In genomic region chr2:219243291-219243761, GRCh38 we compare ENCODE assay signal across 11 cellular contexts. TPM values are rescaled to one million over a fixed set of nuclear protein-coding genes. Genes with fewer than 3 reads are reported as not detected.
DNase-seq lines count a peak whose midpoint lies in the region; ATAC-seq and TF ChIP-seq lines count a peak whose summit lies in the region.
"Had no signal": no experiment of that assay in that cellular context is flagged by ENCODE, and none has a peak within 500 bp of the region (broad histone marks: within the 10 kb centered on the region; RNA-seq: fewer than 3 reads in every experiment).

No MANE protein-coding gene starts in this region.

- H3K27me3 Mint-ChIP-seq in activated CD4-positive, alpha-beta T cell treated with anti-CD3 and anti-CD28 coated beads for 36 hours: no peaks in the 10 kb centered on the region
- H3K27me3 Mint-ChIP-seq in Caco-2 (ENCODE audit: insufficient read depth, unreplicated experiment): no peaks in the 10 kb centered on the region

- H3K36me3 ChIP-seq in adipocyte (ENCODE audit: control insufficient read depth, insufficient read depth, low read length, severe bottlenecking): peaks cover 21% of the 10 kb centered on the region
- peaks cover 31% of the 10 kb centered on the region for H3K36me3 ChIP-seq in lower lobe of right lung
- H3K36me3 ChIP-seq in stomach: peaks cover 5 to 37% (median 20%) of the 10 kb centered on the region in 4 donors
- no peaks in the 10 kb centered on the region for H3K36me3 ChIP-seq in Caco-2 (ENCODE audit: control insufficient read depth, insufficient read depth, low read length)

- TF ChIP-seq CTCF in lower lobe of right lung (IDR thresholded peaks at IDR 0.05): no peak
- no peak for TF ChIP-seq CTCF in stomach (IDR thresholded peaks at IDR 0.05)
- no peak for TF ChIP-seq CTCF in Caco-2 (IDR thresholded peaks at IDR 0.05; ENCODE audit: insufficient read depth in 1 of 2, low read depth in 1 of 2, low read length in 1 of 2, severe bottlenecking in 1 of 2, unreplicated experiment in 1 of 2)
- no peak for TF ChIP-seq CTCF in lower leg skin (IDR thresholded peaks at IDR 0.05)

- H3K4me1 Mint-ChIP-seq in activated CD4-positive, alpha-beta T cell treated with anti-CD3 and anti-CD28 coated beads for 36 hours: peaks cover 39% of the 10 kb centered on the region
- peaks cover 3% of the 10 kb centered on the region for H3K4me1 Mint-ChIP-seq in Caco-2 (ENCODE audit: low read depth, unreplicated experiment)

- peaks cover 16% of the 10 kb centered on the region for H3K36me3 Mint-ChIP-seq in activated CD4-positive, alpha-beta T cell treated with anti-CD3 and anti-CD28 coated beads for 36 hours (ENCODE audit: low read depth)
- peaks cover 10% of the 10 kb centered on the region for H3K36me3 Mint-ChIP-seq in Caco-2 (ENCODE audit: insufficient read depth, unreplicated experiment)

- H3K4me1 ChIP-seq in adipocyte (ENCODE audit: control insufficient read depth, insufficient read depth, low read length): peaks cover 28% of the 10 kb centered on the region
- H3K4me1 ChIP-seq in lower lobe of right lung: peaks cover 37% of the 10 kb centered on the region
- peaks cover 23 to 40% (median 38%) of the 10 kb centered on the region in 4 donors for H3K4me1 ChIP-seq in stomach
- H3K4me1 ChIP-seq in Caco-2: peaks cover 13% of the 10 kb centered on the region

- H3K27me3 ChIP-seq in adipocyte (replicated peaks; ENCODE audit: control insufficient read depth, insufficient read depth, low read length): no peaks in the 10 kb centered on the region
- H3K27me3 ChIP-seq in lower lobe of right lung (ENCODE audit: low read depth): no peaks in the 10 kb centered on the region
- H3K27me3 ChIP-seq in stomach: no peaks in the 10 kb centered on the region
- no peaks in the 10 kb centered on the region for H3K27me3 ChIP-seq in Caco-2 (replicated peaks; ENCODE audit: control insufficient read depth, insufficient read depth, low read length)

- TF ChIP-seq EP300 in stomach (IDR thresholded peaks at IDR 0.05): no peak

- H3K9me3 Mint-ChIP-seq in activated CD4-positive, alpha-beta T cell treated with anti-CD3 and anti-CD28 coated beads for 36 hours (ENCODE audit: low read depth): no peaks in the 10 kb centered on the region
- H3K9me3 Mint-ChIP-seq in Caco-2 (ENCODE audit: unreplicated experiment): no peaks in the 10 kb centered on the region

- BruUV-seq in Caco-2 (replicated peaks; lab: Mats Ljungman, UMichigan): no TSS peak

- H3K4me3 Mint-ChIP-seq in activated CD4-positive, alpha-beta T cell treated with anti-CD3 and anti-CD28 coated beads for 36 hours: peak overlapping the region; percentile 66
- H3K4me3 Mint-ChIP-seq in Caco-2 (ENCODE audit: unreplicated experiment): no peak overlapping the region

- peak overlapping the region; percentile 72 for H3K9ac ChIP-seq in adipocyte (ENCODE audit: low read length)

- H3K27ac ChIP-seq in lower lobe of right lung: peak overlapping the region; percentile 6
- H3K27ac ChIP-seq in stomach: peak overlapping the region in 1 of 5 donors; percentile 27

- intact Hi-C loops in activated CD4-positive, alpha-beta T cell treated with anti-CD3 and anti-CD28 coated beads for 36 hours (cut with DNase I, micrococcal nuclease): no loop called here
- intact Hi-C loops in lower lobe of right lung (cut with DNase I) (no loop called here), stomach (cut with DNase I; ENCODE audit: low total_unique reads) (no loop called here), Caco-2 (cut with micrococcal nuclease; ENCODE audit: unreplicated experiment) (no loop called here), lower leg skin (cut with DNase I; ENCODE audit: low total_unique reads) (no loop called here)

- H3K9me3 ChIP-seq in adipocyte (ENCODE audit: control insufficient read depth, low read length) (no peaks in the 10 kb centered on the region), lower lobe of right lung (no peaks in the 10 kb centered on the region), stomach (no peaks in the 10 kb centered on the region), Caco-2 (no peaks in the 10 kb centered on the region)

- CTCF ChIA-PET in activated CD4-positive, alpha-beta T cell treated with anti-CD3 and anti-CD28 coated beads for 36 hours (lab: Charles Lee): interaction anchor here (3.5 kb wide), 1 partner anchor 34 kb away, joined by 20 read pairs; the partner anchor contains the start of gene DNAJB2
- CTCF ChIA-PET in Caco-2 (lab: Charles Lee): no interaction called here

- no peak overlapping the region for H3K27ac Mint-ChIP-seq in activated CD4-positive, alpha-beta T cell treated with anti-CD3 and anti-CD28 coated beads for 36 hours
- no peak overlapping the region for H3K27ac Mint-ChIP-seq in Caco-2 (ENCODE audit: unreplicated experiment)

- no peak for DNase-seq in activated CD4-positive, alpha-beta T cell treated with anti-CD3 and anti-CD28 coated beads for 36 hours
- no peak for DNase-seq in activated CD4-positive, alpha-beta T cell treated with anti-CD3 and anti-CD28 coated beads, Interleukin-2, amount 50 U/mL, for 4 hours
- DNase-seq in adipocyte (ENCODE audit: low read depth): no peak
- DNase-seq in lower lobe of right lung: peak; percentile 79
- DNase-seq in stomach: no peak
- DNase-seq in Caco-2: no peak
- no peak for DNase-seq in DMS 273 treated with DMSO at 0.1 percent for 48 hours (lab: John Stamatoyannopoulos, UW)
- no peak for DNase-seq in lower leg skin (ENCODE audit: low spot score in 2 of 2)
- DNase-seq: aorta, NCI-H526 treated with DMSO at 0.1 percent for 48 hours had no signal

- no peak for ATAC-seq in activated CD4-positive, alpha-beta T cell treated with anti-CD3 and anti-CD28 coated beads for 36 hours
- ATAC-seq in lower lobe of right lung: peak in 1 of 2 donors; percentile 45

- POLR2A ChIA-PET in activated CD4-positive, alpha-beta T cell treated with anti-CD3 and anti-CD28 coated beads for 36 hours (lab: Charles Lee): no interaction called here
- POLR2A ChIA-PET in Caco-2 (lab: Charles Lee): no interaction called here

- 40 to 53% (median 45%) methylated on average over 24 to 28 of the region's 28 CpGs for WGBS in stomach, 5 donors
- WGBS in lower leg skin, 2 donors: 53 to 56% methylated on average over 21 to 28 of the region's 28 CpGs

- TF ChIP-seq POLR2A in stomach (IDR thresholded peaks at IDR 0.05) (no peak), lower leg skin (IDR thresholded peaks at IDR 0.05) (no peak)

- H3K4me3 ChIP-seq in adipocyte (ENCODE audit: low read length) (peak overlapping the region; percentile 67), lower lobe of right lung (peak overlapping the region; percentile 41), stomach (peak overlapping the region; percentile 4 to 25 (median 21)), Caco-2 (ENCODE audit: low read depth, low read length) (no peak overlapping the region), lower leg skin (ENCODE audit: low read depth, poor library complexity, severe bottlenecking) (no peak overlapping the region)

RNA-seq across cellular contexts. Expression of gene GLB1L, which starts 1.9 kb away (rescaled TPM):
- 1 to 10 TPM; 2.7 to 4.2 TPM for total RNA-seq in activated CD4-positive, alpha-beta T cell treated with anti-CD3 and anti-CD28 coated beads for 36 hours
- total RNA-seq in lower lobe of right lung (12.6 TPM), stomach (10 to 100 TPM in 1 of 5 donors, 1 to 10 TPM in 2, under 1 TPM in 1, not detected in 1; 0.58 to 31.4 (median 4.5) TPM), Caco-2 (2022) (3.3 and 4.3 TPM in 2 replicates), lower leg skin (1 to 10 TPM; 1.6 to 7.7 (median 3.9) TPM)
- polyA plus RNA-seq in stomach: 1 to 10 TPM; 2.6 to 4.9 (median 2.6) TPM

RNA-seq across cellular contexts. Expression of gene STK16, which starts 2.0 kb away (rescaled TPM):
- total RNA-seq in activated CD4-positive, alpha-beta T cell treated with anti-CD3 and anti-CD28 coated beads for 36 hours: 10 to 100 TPM; 34.3 to 35.4 TPM
- 26.7 TPM for total RNA-seq in lower lobe of right lung
- 10 to 100 TPM in 4 of 5 donors, 1 to 10 TPM in 1; 1.2 to 55.6 (median 23.7) TPM for total RNA-seq in stomach
- polyA plus RNA-seq in stomach: 10 to 100 TPM; 38.8 to 55.9 (median 45.1) TPM
- 26.1 and 26.6 TPM in 2 replicates for total RNA-seq in Caco-2 (2022)
- 10 to 100 TPM; 12.9 to 26.4 (median 13.8) TPM for total RNA-seq in lower leg skin

RNA-seq across cellular contexts. Expression of gene TUBA4B, which starts 9.7 kb away (rescaled TPM):
- not detected for total RNA-seq in activated CD4-positive, alpha-beta T cell treated with anti-CD3 and anti-CD28 coated beads for 36 hours
- 3.5 TPM for total RNA-seq in lower lobe of right lung
- not detected for total RNA-seq in stomach
- not detected for polyA plus RNA-seq in stomach
- not detected in 2 replicates for total RNA-seq in Caco-2 (2022)
- not detected for total RNA-seq in lower leg skin
- total RNA-seq: aorta, posterior vena cava had no signal

RNA-seq across cellular contexts. Expression of gene TUBA4A, which starts 10.4 kb away (rescaled TPM):
- 100 to 1,000 TPM; 210 to 369 TPM for total RNA-seq in activated CD4-positive, alpha-beta T cell treated with anti-CD3 and anti-CD28 coated beads for 36 hours
- 35.0 TPM for total RNA-seq in lower lobe of right lung
- 100 to 1,000 TPM in 1 of 5 donors, 10 to 100 TPM in 4; 18.7 to 141 (median 27.2) TPM for total RNA-seq in stomach
- polyA plus RNA-seq in stomach: 10 to 100 TPM; 28.9 to 68.8 (median 51.0) TPM
- total RNA-seq in Caco-2 (2022): 14.9 and 15.6 TPM in 2 replicates
- 100 to 1,000 TPM; 181 to 522 (median 240) TPM for total RNA-seq in lower leg skin

RNA-seq across cellular contexts. Expression of gene ANKZF1, which starts 13.7 kb away (rescaled TPM):
- 100 to 1,000 TPM; 140 to 166 TPM for total RNA-seq in activated CD4-positive, alpha-beta T cell treated with anti-CD3 and anti-CD28 coated beads for 36 hours
- total RNA-seq in lower lobe of right lung (46.1 TPM), stomach (100 to 1,000 TPM in 3 of 5 donors, 10 to 100 TPM in 2; 33.9 to 263 (median 138) TPM), Caco-2 (2022) (50.7 and 51.5 TPM in 2 replicates), lower leg skin (10 to 100 TPM; 45.9 to 97.6 (median 52.5) TPM)
- polyA plus RNA-seq in stomach: 10 to 100 TPM; 27.8 to 36.6 (median 33.4) TPM

Comparison
In these comparisons a context has a peak if more than half of its experiments do, and no peak if none do; other contexts are left out.
1. H3K4me3 ChIP-seq: peak in adipocyte (single experiment), lower lobe of right lung (single experiment) and stomach (4 of 4); none in Caco-2 (single experiment) and lower leg skin (single experiment).